In the genomic region with DNA sequence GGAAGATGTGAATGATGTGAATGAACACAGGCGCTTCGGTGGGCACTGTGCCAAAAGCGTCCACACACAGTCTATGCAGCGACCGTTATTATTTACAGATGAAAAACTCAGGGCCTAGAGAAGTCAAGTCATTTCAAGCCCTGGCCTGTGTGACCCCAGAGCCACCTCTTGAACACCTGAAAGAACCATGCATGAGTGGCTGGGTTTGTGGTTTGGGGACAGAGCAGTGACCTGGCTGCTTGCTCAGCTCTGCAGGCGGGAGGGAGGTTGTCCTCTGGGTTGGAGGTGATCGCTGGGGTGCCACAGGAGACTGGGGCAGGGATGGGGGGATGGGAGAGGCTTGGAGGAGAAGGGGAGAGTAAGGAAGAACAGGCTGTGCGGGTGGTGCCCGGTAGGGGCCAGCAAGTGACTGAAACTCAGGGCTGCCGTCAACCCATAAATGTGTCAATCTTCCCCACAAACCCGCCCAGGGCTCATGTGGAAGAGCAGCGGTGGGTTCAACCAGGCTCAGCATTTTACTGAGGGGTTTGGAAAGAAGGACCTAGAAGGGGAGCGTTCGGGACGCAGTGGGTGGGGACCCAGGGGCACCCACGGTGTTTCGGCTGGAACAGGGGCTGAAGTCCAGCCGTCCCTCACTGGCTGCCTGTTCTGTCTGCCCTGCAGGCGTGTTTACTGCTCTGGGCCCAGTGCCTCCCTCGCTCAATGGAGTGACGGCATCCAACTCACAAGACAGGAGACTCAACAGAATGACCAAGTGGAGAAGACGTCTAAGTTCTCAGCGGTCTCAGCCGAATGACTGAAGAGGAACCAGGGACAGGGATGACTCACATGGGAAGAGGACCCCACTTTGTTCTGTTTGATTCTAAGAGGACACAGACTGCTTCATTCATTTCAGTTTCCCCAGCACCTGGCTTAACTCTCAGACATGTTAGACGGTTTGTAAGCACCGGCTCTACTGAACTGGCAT, we compare ENCODE assay signal across 1 cellular context.
TF ChIP-seq lines count a peak whose summit lies in the region.

No MANE protein-coding gene starts in this region.

TF ChIP-seq in GM12878, 131 proteins besides CTCF, POLR2A, EP300 and RAD21 (continued from another document and continues in another):
- TF ChIP-seq, protein P1, sequence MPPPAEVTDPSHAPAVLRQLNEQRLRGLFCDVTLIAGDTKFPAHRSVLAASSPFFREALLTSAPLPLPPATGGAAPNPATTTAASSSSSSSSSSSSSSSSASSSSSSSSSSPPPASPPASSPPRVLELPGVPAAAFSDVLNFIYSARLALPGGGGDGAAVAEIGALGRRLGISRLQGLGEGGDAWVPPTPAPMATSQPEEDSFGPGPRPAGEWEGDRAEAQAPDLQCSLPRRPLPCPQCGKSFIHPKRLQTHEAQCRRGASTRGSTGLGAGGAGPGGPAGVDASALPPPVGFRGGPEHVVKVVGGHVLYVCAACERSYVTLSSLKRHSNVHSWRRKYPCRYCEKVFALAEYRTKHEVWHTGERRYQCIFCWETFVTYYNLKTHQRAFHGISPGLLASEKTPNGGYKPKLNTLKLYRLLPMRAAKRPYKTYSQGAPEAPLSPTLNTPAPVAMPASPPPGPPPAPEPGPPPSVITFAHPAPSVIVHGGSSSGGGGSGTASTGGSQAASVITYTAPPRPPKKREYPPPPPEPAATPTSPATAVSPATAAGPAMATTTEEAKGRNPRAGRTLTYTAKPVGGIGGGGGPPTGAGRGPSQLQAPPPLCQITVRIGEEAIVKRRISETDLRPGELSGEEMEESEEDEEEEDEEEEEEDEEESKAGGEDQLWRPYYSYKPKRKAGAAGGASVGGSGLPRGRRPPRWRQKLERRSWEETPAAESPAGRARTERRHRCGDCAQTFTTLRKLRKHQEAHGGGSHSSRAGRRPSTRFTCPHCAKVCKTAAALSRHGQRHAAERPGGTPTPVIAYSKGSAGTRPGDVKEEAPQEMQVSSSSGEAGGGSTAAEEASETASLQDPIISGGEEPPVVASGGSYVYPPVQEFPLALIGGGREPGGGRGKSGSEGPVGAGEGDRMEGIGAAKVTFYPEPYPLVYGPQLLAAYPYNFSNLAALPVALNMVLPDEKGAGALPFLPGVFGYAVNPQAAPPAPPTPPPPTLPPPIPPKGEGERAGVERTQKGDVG (CRISPR knock-in tag; IDR thresholded peaks at IDR 0.05) = no peak
- TF ChIP-seq, protein P2, sequence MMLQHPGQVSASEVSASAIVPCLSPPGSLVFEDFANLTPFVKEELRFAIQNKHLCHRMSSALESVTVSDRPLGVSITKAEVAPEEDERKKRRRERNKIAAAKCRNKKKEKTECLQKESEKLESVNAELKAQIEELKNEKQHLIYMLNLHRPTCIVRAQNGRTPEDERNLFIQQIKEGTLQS (IDR thresholded peaks at IDR 0.05; ENCODE audit: borderline replicate concordance, extremely low read depth, low read depth, low read length) = no peak
- TF ChIP-seq BACH1 (IDR thresholded peaks at IDR 0.05; ENCODE audit: borderline replicate concordance) (no peak), YBX1 (IDR thresholded peaks at IDR 0.05) (no peak), ZNF622 (IDR thresholded peaks at IDR 0.05) (no peak), ZNF384 (IDR thresholded peaks at IDR 0.05; ENCODE audit: borderline replicate concordance, low read depth, low read length) (no peak), SRF (IDR thresholded peaks at IDR 0.05; ENCODE audit: low read depth in 2 of 2, low read length in 2 of 2) (peak in 1 of 2 experiments; percentile 47; a peak in 1 of 4 replicates), ESRRA (IDR thresholded peaks at IDR 0.05; ENCODE audit: low read length) (no peak), NRF1 (conservative IDR thresholded peaks at IDR 0.05; ENCODE audit: low read depth, low read length) (no peak), CHD4 (IDR thresholded peaks at IDR 0.05) (no peak), ETV6 (conservative IDR thresholded peaks at IDR 0.05 in 1 of 2, IDR thresholded peaks at IDR 0.05 in 1 of 2; ENCODE audit: borderline replicate concordance in 1 of 2, low read depth in 1 of 2) (0 out of 4 replicates have a peak, but pooled peaks of 1 of the 2 experiments have one; percentile 35), SUZ12 (IDR thresholded peaks at IDR 0.05; ENCODE audit: unreplicated experiment) (no peak), CBFB (IDR thresholded peaks at IDR 0.05; ENCODE audit: low read depth) (peak; percentile 86; the same call in 1 of the 2 replicates), NR2C2 (IDR thresholded peaks at IDR 0.05; ENCODE audit: borderline replicate concordance, control insufficient read depth, insufficient read length, low read depth) (no peak), ZNF217 (IDR thresholded peaks at IDR 0.05) (no peak), EED (IDR thresholded peaks at IDR 0.05; ENCODE audit: low read depth) (peak; percentile 68), TCF12 (IDR thresholded peaks at IDR 0.05; ENCODE audit: low read depth, low read length) (peak; percentile 85), HCFC1 (IDR thresholded peaks at IDR 0.05; ENCODE audit: low read length) (no peak), TBL1XR1 (IDR thresholded peaks at IDR 0.05; ENCODE audit: low read depth, low read length) (0 out of 2 replicates have a peak, but pooled peaks have one; percentile 17), JUND (IDR thresholded peaks at IDR 0.05; ENCODE audit: low read depth, low read length) (no peak), STAT3 (IDR thresholded peaks at IDR 0.05; ENCODE audit: low read depth, low read length) (no peak), BCL11A (IDR thresholded peaks at IDR 0.05; ENCODE audit: low read depth, low read length) (peak; percentile 83; the same call in 1 of the 2 replicates), IKZF1 (conservative IDR thresholded peaks at IDR 0.05) (0 out of 2 replicates have a peak, but pooled peaks have one; percentile 16), YY1 (IDR thresholded peaks at IDR 0.05; ENCODE audit: low read depth, low read length) (no peak), SREBF1 (IDR thresholded peaks at IDR 0.05; ENCODE audit: low read length) (no peak), TARDBP (IDR thresholded peaks at IDR 0.05; ENCODE audit: borderline replicate concordance) (peak; percentile 55; the same call in 1 of the 2 replicates), RELA (IDR thresholded peaks at IDR 0.05; ENCODE audit: borderline replicate concordance, partially characterized antibody) (no peak), EZH2 (IDR thresholded peaks at IDR 0.05; ENCODE audit: borderline replicate concordance, control insufficient read depth, low read depth, low read length) (no peak), KDM1A (IDR thresholded peaks at IDR 0.05; ENCODE audit: borderline replicate concordance) (no peak), SREBF2 (IDR thresholded peaks at IDR 0.05; ENCODE audit: low read length) (no peak), PML (IDR thresholded peaks at IDR 0.05; ENCODE audit: low read length) (peak; percentile 56; the same call in 1 of the 2 replicates), HDAC6 (IDR thresholded peaks at IDR 0.05; ENCODE audit: unreplicated experiment) (no peak)
- TF ChIP-seq, protein P3, sequence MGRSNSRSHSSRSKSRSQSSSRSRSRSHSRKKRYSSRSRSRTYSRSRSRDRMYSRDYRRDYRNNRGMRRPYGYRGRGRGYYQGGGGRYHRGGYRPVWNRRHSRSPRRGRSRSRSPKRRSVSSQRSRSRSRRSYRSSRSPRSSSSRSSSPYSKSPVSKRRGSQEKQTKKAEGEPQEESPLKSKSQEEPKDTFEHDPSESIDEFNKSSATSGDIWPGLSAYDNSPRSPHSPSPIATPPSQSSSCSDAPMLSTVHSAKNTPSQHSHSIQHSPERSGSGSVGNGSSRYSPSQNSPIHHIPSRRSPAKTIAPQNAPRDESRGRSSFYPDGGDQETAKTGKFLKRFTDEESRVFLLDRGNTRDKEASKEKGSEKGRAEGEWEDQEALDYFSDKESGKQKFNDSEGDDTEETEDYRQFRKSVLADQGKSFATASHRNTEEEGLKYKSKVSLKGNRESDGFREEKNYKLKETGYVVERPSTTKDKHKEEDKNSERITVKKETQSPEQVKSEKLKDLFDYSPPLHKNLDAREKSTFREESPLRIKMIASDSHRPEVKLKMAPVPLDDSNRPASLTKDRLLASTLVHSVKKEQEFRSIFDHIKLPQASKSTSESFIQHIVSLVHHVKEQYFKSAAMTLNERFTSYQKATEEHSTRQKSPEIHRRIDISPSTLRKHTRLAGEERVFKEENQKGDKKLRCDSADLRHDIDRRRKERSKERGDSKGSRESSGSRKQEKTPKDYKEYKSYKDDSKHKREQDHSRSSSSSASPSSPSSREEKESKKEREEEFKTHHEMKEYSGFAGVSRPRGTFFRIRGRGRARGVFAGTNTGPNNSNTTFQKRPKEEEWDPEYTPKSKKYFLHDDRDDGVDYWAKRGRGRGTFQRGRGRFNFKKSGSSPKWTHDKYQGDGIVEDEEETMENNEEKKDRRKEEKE (IDR thresholded peaks at IDR 0.05) = no peak
- TF ChIP-seq, protein P4, sequence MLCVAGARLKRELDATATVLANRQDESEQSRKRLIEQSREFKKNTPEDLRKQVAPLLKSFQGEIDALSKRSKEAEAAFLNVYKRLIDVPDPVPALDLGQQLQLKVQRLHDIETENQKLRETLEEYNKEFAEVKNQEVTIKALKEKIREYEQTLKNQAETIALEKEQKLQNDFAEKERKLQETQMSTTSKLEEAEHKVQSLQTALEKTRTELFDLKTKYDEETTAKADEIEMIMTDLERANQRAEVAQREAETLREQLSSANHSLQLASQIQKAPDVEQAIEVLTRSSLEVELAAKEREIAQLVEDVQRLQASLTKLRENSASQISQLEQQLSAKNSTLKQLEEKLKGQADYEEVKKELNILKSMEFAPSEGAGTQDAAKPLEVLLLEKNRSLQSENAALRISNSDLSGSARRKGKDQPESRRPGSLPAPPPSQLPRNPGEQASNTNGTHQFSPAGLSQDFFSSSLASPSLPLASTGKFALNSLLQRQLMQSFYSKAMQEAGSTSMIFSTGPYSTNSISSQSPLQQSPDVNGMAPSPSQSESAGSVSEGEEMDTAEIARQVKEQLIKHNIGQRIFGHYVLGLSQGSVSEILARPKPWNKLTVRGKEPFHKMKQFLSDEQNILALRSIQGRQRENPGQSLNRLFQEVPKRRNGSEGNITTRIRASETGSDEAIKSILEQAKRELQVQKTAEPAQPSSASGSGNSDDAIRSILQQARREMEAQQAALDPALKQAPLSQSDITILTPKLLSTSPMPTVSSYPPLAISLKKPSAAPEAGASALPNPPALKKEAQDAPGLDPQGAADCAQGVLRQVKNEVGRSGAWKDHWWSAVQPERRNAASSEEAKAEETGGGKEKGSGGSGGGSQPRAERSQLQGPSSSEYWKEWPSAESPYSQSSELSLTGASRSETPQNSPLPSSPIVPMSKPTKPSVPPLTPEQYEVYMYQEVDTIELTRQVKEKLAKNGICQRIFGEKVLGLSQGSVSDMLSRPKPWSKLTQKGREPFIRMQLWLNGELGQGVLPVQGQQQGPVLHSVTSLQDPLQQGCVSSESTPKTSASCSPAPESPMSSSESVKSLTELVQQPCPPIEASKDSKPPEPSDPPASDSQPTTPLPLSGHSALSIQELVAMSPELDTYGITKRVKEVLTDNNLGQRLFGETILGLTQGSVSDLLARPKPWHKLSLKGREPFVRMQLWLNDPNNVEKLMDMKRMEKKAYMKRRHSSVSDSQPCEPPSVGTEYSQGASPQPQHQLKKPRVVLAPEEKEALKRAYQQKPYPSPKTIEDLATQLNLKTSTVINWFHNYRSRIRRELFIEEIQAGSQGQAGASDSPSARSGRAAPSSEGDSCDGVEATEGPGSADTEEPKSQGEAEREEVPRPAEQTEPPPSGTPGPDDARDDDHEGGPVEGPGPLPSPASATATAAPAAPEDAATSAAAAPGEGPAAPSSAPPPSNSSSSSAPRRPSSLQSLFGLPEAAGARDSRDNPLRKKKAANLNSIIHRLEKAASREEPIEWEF (IDR thresholded peaks at IDR 0.05; ENCODE audit: insufficient replicate concordance, low read depth, low read length) = no peak
- TF ChIP-seq, protein P5, sequence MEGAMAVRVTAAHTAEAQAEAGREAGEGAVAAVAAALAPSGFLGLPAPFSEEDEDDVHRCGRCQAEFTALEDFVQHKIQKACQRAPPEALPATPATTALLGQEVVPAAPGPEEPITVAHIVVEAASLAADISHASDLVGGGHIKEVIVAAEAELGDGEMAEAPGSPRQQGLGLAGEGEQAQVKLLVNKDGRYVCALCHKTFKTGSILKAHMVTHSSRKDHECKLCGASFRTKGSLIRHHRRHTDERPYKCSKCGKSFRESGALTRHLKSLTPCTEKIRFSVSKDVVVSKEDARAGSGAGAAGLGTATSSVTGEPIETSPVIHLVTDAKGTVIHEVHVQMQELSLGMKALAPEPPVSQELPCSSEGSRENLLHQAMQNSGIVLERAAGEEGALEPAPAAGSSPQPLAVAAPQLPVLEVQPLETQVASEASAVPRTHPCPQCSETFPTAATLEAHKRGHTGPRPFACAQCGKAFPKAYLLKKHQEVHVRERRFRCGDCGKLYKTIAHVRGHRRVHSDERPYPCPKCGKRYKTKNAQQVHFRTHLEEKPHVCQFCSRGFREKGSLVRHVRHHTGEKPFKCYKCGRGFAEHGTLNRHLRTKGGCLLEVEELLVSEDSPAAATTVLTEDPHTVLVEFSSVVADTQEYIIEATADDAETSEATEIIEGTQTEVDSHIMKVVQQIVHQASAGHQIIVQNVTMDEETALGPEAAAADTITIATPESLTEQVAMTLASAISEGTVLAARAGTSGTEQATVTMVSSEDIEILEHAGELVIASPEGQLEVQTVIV (IDR thresholded peaks at IDR 0.05; ENCODE audit: borderline replicate concordance, partially characterized antibody) = no peak
- TF ChIP-seq, protein P6, sequence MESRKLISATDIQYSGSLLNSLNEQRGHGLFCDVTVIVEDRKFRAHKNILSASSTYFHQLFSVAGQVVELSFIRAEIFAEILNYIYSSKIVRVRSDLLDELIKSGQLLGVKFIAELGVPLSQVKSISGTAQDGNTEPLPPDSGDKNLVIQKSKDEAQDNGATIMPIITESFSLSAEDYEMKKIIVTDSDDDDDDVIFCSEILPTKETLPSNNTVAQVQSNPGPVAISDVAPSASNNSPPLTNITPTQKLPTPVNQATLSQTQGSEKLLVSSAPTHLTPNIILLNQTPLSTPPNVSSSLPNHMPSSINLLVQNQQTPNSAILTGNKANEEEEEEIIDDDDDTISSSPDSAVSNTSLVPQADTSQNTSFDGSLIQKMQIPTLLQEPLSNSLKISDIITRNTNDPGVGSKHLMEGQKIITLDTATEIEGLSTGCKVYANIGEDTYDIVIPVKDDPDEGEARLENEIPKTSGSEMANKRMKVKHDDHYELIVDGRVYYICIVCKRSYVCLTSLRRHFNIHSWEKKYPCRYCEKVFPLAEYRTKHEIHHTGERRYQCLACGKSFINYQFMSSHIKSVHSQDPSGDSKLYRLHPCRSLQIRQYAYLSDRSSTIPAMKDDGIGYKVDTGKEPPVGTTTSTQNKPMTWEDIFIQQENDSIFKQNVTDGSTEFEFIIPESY (IDR thresholded peaks at IDR 0.05) = no peak
- TF ChIP-seq, protein P7, sequence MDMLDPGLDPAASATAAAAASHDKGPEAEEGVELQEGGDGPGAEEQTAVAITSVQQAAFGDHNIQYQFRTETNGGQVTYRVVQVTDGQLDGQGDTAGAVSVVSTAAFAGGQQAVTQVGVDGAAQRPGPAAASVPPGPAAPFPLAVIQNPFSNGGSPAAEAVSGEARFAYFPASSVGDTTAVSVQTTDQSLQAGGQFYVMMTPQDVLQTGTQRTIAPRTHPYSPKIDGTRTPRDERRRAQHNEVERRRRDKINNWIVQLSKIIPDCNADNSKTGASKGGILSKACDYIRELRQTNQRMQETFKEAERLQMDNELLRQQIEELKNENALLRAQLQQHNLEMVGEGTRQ (IDR thresholded peaks at IDR 0.05; ENCODE audit: borderline replicate concordance, low read depth, low read length) = no peak
- TF ChIP-seq, protein P8, sequence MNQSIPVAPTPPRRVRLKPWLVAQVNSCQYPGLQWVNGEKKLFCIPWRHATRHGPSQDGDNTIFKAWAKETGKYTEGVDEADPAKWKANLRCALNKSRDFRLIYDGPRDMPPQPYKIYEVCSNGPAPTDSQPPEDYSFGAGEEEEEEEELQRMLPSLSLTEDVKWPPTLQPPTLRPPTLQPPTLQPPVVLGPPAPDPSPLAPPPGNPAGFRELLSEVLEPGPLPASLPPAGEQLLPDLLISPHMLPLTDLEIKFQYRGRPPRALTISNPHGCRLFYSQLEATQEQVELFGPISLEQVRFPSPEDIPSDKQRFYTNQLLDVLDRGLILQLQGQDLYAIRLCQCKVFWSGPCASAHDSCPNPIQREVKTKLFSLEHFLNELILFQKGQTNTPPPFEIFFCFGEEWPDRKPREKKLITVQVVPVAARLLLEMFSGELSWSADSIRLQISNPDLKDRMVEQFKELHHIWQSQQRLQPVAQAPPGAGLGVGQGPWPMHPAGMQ (IDR thresholded peaks at IDR 0.05; ENCODE audit: borderline replicate concordance) = no peak
